1 cellular context compared by ENCODE assay signal in genomic region chr16:1328136-1328535, GRCh38. TPM values are rescaled to one million over a fixed set of nuclear protein-coding genes. Genes with fewer than 3 reads are reported as not detected.
"Had no signal": no experiment of that assay in that cellular context is flagged by ENCODE, and none has a peak within 500 bp of the region (broad histone marks: within the 10 kb centered on the region; RNA-seq: fewer than 3 reads in every experiment).

No MANE protein-coding gene starts in this region.

RNA-seq across cellular contexts. Expression of gene BAIAP3, which starts 5.3 kb away (rescaled TPM):
- polyA plus RNA-seq: keratinocyte had no signal
